Comparison of ENCODE assay signal across 20 cellular contexts in genomic region chr20:48813446-48813747, GRCh38.
"Had no signal": no experiment of that assay in that cellular context is flagged by ENCODE, and none has a peak within 500 bp of the region (broad histone marks: within the 10 kb centered on the region; RNA-seq: fewer than 3 reads in every experiment).

No MANE protein-coding gene starts in this region.

- H3K36me3 Mint-ChIP-seq: mesothelial cell of epicardium had no signal

- H3K27me3 ChIP-seq: right atrium auricular region, sigmoid colon, stomach, thyroid gland had no signal

- H3K36me3 ChIP-seq: esophagus squamous epithelium, left ventricle myocardium inferior, lower lobe of right lung, right atrium auricular region, sigmoid colon, stomach, thyroid gland had no signal

- H3K27me3 Mint-ChIP-seq: effector memory CD8-positive, alpha-beta T cell; memory B cell had no signal

- H3K9me3 Mint-ChIP-seq: effector memory CD8-positive, alpha-beta T cell; immature natural killer cell; memory B cell; nephron; type B pancreatic cell had no signal

- H3K4me1 ChIP-seq: sigmoid colon, thyroid gland had no signal

- H3K4me3 ChIP-seq: esophagus squamous epithelium, left ventricle myocardium inferior, lower lobe of right lung, right atrium auricular region, sigmoid colon, skin epidermis, stomach, thyroid gland had no signal

- H3K9me3 ChIP-seq: esophagus squamous epithelium, left ventricle myocardium inferior, lower lobe of right lung, right atrium auricular region, sigmoid colon, stomach, thyroid gland had no signal

- H3K27ac Mint-ChIP-seq: effector memory CD8-positive, alpha-beta T cell; immature natural killer cell; memory B cell; mesothelial cell of epicardium; nephron; type B pancreatic cell had no signal

- DNase-seq: cortex of kidney; effector memory CD8-positive, alpha-beta T cell; esophagus squamous epithelium; foreskin fibroblast; immature natural killer cell; left cardiac atrium; left ventricle myocardium inferior; lower lobe of right lung; sigmoid colon; stimulated activated naive CD4-positive, alpha-beta T cell; stomach; thyroid gland had no signal

- H3K27ac ChIP-seq: esophagus squamous epithelium, left ventricle myocardium inferior, lower lobe of right lung, right atrium auricular region, sigmoid colon, stomach, thyroid gland had no signal

- ATAC-seq: effector memory CD8-positive, alpha-beta T cell had no signal

- H3K4me3 Mint-ChIP-seq: effector memory CD8-positive, alpha-beta T cell; immature natural killer cell; memory B cell; mesothelial cell of epicardium; nephron; type B pancreatic cell had no signal

- FAIRE-seq: keratinocyte, urothelium cell line had no signal
